In the genomic region with DNA sequence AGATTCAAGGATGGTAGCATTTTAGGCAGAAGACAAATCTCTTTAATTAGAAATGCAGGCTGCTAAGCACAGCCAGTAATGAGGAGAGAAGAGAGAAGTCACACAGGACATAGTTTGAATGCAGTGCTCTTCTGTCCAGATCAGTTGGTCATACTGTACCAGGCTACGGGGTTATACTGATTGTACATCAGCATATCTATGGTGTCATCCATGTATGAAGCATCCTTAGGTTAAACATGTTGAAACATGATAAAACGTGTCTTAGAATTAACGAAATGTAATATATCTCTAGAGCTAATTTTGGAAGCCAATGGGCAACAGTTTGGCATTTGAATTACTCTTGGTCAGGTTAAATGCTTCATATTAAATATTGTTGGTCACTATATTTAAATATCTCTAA, we compare ENCODE assay signal across 25 cellular contexts.
DNase-seq lines count a peak whose midpoint lies in the region; ATAC-seq, FAIRE-seq and TF ChIP-seq lines count a peak whose summit lies in the region.
"Had no signal": no experiment of that assay in that cellular context is flagged by ENCODE, and none has a peak within 500 bp of the region (broad histone marks: within the 10 kb centered on the region; RNA-seq: fewer than 3 reads in every experiment).

No MANE protein-coding gene starts in this region.

- DNase-seq in heart right ventricle (no peak), left ventricle myocardium superior (no peak), GM12891 (ENCODE audit: insufficient read length, low spot score) (no peak), HTR-8/SVneo (ENCODE audit: insufficient read length, low spot score) (no peak), esophagus muscularis mucosa (ENCODE audit: extremely low spot score) (peak; percentile 12), NCI-H2029 (lab: John Stamatoyannopoulos, UW) (no peak), small intestine (no peak)
- DNase-seq in effector memory CD4-positive, alpha-beta T cell, result no peak
- DNase-seq: AML-193; BE2C; CD4-positive, alpha-beta T cell; CD8-positive, alpha-beta memory T cell; DMS 273 treated with DMSO at 0.1 percent for 48 hours; DMS79; EL; GDM1; HCEC 1CT had no signal

- ATAC-seq in heart right ventricle (no peak), left ventricle myocardium superior (no peak)
- ATAC-seq: GM12878, GM23338 had no signal

- no peaks in the 10 kb centered on the region for H3K27me3 ChIP-seq in heart right ventricle
- H3K27me3 ChIP-seq in esophagus muscularis mucosa, result no peaks in the 10 kb centered on the region
- no peaks in the 10 kb centered on the region for H3K27me3 ChIP-seq in small intestine (ENCODE audit: control insufficient read depth in 2 of 2, insufficient read depth in 2 of 2, low read length in 2 of 2)
- no peaks in the 10 kb centered on the region for H3K27me3 ChIP-seq in effector memory CD4-positive, alpha-beta T cell (replicated peaks; ENCODE audit: control insufficient read depth, insufficient read depth, low read length, poor library complexity, severe bottlenecking)
- H3K27me3 ChIP-seq: BE2C; BLaER1 treated with 17β-estradiol and CSF1 and Interleukin-3, amounts not matched to agents 10 nM and 100 nM had no signal

- intact Hi-C loops in heart right ventricle (cut with DNase I), result no loop called here
- intact Hi-C loops in left ventricle myocardium superior (cut with micrococcal nuclease), result no loop called here
- intact Hi-C loops in esophagus muscularis mucosa (cut with DNase I), result no loop called here

- no peak for TF ChIP-seq EP300 in esophagus muscularis mucosa (IDR thresholded peaks at IDR 0.05)

- peak; percentile 31 for FAIRE-seq in GM12891 (lab: Jason Lieb, UNC)
- peak; percentile 9 for FAIRE-seq in HTR-8/SVneo (lab: Jason Lieb, UNC)
- no peak for FAIRE-seq in small intestine (lab: Jason Lieb, UNC)
- FAIRE-seq: A204.1, D721Med, GM12878, GM18507, H54 had no signal

- WGBS in heart right ventricle, 2 donors, result 49 to 50% methylated on average over 3 of the region's 3 CpGs
- WGBS in esophagus muscularis mucosa, result 91% methylated on average over 3 of the region's 3 CpGs
- WGBS in small intestine, 3 donors, result 83 to 90% (median 83%) methylated on average over 3 of the region's 3 CpGs

- H3K4me3 ChIP-seq in heart right ventricle, result no peak overlapping the region
- H3K4me3 ChIP-seq in esophagus muscularis mucosa, result no peak overlapping the region
- no peak overlapping the region for H3K4me3 ChIP-seq in small intestine (ENCODE audit: low read depth in 1 of 2, low read length in 2 of 2)
- no peak overlapping the region for H3K4me3 ChIP-seq in effector memory CD4-positive, alpha-beta T cell (ENCODE audit: insufficient read depth, low read depth, low read length, poor library complexity, severe bottlenecking)
- H3K4me3 ChIP-seq: BLaER1 treated with 17β-estradiol and CSF1 and Interleukin-3, amounts not matched to agents 10 nM and 100 nM; GM12878; GM23338 had no signal

- H3K27ac ChIP-seq in heart right ventricle, result peak overlapping the region in 6 of 10 donors; percentile 17 to 50 (median 24)
- no peak overlapping the region for H3K27ac ChIP-seq in esophagus muscularis mucosa (replicated peaks in 1 of 4)
- H3K27ac ChIP-seq in small intestine (ENCODE audit: low read depth in 1 of 2, low read length in 1 of 2), result no peak overlapping the region
- H3K27ac ChIP-seq in effector memory CD4-positive, alpha-beta T cell (ENCODE audit: insufficient read depth, low read length, poor library complexity, severe bottlenecking), result no peak overlapping the region
- H3K27ac ChIP-seq: 22Rv1; BLaER1 treated with 17β-estradiol and CSF1 and Interleukin-3, amounts not matched to agents 10 nM and 100 nM had no signal

- TF ChIP-seq POLR2A in GM12891 (IDR thresholded peaks at IDR 0.05; ENCODE audit: low read depth, low read length), result no peak
- no peak for TF ChIP-seq POLR2A in esophagus muscularis mucosa (IDR thresholded peaks at IDR 0.05; ENCODE audit: low read depth)

- no peaks in the 10 kb centered on the region for H3K36me3 ChIP-seq in heart right ventricle
- no peaks in the 10 kb centered on the region for H3K36me3 ChIP-seq in esophagus muscularis mucosa
- H3K36me3 ChIP-seq in small intestine (ENCODE audit: control insufficient read depth in 2 of 2, insufficient read depth in 2 of 2, low read length in 2 of 2), result no peaks in the 10 kb centered on the region
- no peaks in the 10 kb centered on the region for H3K36me3 ChIP-seq in effector memory CD4-positive, alpha-beta T cell (ENCODE audit: control insufficient read depth, insufficient read depth, low read length)
- H3K36me3 ChIP-seq: BE2C; BLaER1 treated with 17β-estradiol and CSF1 and Interleukin-3, amounts not matched to agents 10 nM and 100 nM had no signal

- H3K4me1 ChIP-seq in heart right ventricle, result peaks cover 0 to 98% (median 52%) of the 10 kb centered on the region in 9 donors
- peaks cover 16 to 28% (median 23%) of the 10 kb centered on the region in 4 donors for H3K4me1 ChIP-seq in esophagus muscularis mucosa
- no peaks in the 10 kb centered on the region for H3K4me1 ChIP-seq in small intestine (ENCODE audit: control insufficient read depth in 2 of 2, insufficient read depth in 1 of 2, low read depth in 1 of 2, low read length in 1 of 2)
- no peaks in the 10 kb centered on the region for H3K4me1 ChIP-seq in effector memory CD4-positive, alpha-beta T cell (ENCODE audit: control insufficient read depth, insufficient read depth, low read length, poor library complexity, severe bottlenecking)
- H3K4me1 ChIP-seq: BE2C; BLaER1 treated with 17β-estradiol and CSF1 and Interleukin-3, amounts not matched to agents 10 nM and 100 nM had no signal

- TF ChIP-seq CTCF in heart right ventricle (IDR thresholded peaks at IDR 0.05), result no peak
- no peak for TF ChIP-seq CTCF in esophagus muscularis mucosa (IDR thresholded peaks at IDR 0.05)

- H3K9me3 ChIP-seq in heart right ventricle (no peaks in the 10 kb centered on the region), esophagus muscularis mucosa (no peaks in the 10 kb centered on the region), small intestine (ENCODE audit: control insufficient read depth, low read depth) (no peaks in the 10 kb centered on the region)
- H3K9me3 ChIP-seq in effector memory CD4-positive, alpha-beta T cell (ENCODE audit: control insufficient read depth, low read length), result no peaks in the 10 kb centered on the region
- H3K9me3 ChIP-seq: BE2C; BLaER1 treated with 17β-estradiol and CSF1 and Interleukin-3, amounts not matched to agents 10 nM and 100 nM had no signal

TF ChIP-seq in GM12891, 5 proteins besides CTCF, POLR2A, EP300 and RAD21:
- no peak for TF ChIP-seq TAF1 (IDR thresholded peaks at IDR 0.05; ENCODE audit: low read depth, low read length)

Comparison
In these comparisons a context has a peak if more than half of its experiments do, and no peak if none do; other contexts are left out.
1. H3K27ac ChIP-seq: peak in heart right ventricle (6 of 10); none in esophagus muscularis mucosa (0 of 4), small intestine (0 of 2) and effector memory CD4-positive, alpha-beta T cell (single experiment).